In the genomic region with DNA sequence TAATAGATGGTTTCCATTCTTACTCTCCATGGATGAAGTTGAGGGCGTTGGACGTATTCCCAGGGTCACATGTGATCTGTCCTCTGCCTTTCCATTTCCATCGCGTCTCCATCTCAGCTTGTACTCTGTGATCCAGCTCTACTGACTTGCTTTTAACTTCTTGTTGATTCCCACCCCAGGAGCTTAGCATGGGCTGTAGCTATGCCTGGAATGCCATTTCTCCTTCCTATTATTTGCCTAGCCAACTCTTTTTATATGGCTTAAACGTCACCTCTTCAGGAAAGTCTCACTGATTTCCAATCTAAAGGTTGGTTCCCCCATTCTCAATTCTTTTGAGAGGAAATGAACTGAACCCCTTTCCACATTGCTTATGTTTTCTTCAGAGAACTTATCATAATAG, we compare ENCODE assay signal across 1 cellular context.
TF ChIP-seq lines count a peak whose summit lies in the region.

No MANE protein-coding gene starts in this region.

TF ChIP-seq in GM23338, 12 proteins besides CTCF, POLR2A, EP300 and RAD21 (continued from another document):
- no peak for TF ChIP-seq CREB1 (CRISPR knock-in tag; IDR thresholded peaks at IDR 0.05; ENCODE audit: low read depth)
- TF ChIP-seq POLR2AphosphoS5 (IDR thresholded peaks at IDR 0.05; ENCODE audit: low read depth): no peak
TF ChIP-seq in GM23338: peak in this region for 0.
